Comparison of ENCODE assay signal across 1 cellular context in the genomic region with DNA sequence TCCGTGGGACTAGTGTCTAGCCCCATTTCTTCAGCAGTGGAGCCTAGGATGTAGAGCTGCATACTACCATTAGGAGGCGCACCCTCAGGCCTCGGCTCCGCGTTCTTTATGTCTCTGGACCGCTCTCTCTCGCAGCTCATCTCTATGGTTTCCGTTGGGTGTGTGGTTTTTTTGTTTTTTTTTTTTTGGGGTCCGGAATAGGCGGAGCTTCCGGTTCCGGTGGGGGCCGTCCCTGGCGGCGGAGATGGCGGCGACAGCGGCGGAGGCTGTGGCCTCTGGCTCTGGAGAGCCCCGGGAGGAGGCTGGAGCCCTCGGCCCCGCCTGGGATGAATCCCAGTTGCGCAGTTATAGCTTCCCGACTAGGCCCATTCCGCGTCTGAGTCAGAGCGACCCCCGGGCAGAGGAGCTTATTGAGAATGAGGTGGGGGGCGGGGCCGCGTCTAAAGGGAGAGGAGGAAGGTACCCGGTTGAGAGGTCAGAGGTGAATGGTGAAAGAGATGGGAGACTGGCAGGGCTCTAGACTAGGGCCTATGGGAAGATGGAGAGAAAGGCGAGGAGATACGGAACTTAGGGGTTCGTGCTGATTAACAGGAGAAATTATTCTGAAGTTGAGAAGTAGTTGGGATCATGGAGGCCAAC.
TF ChIP-seq lines count a peak whose summit lies in the region.

A gene (plus strand): TSS at position 229 of the 639 bp plus-strand sequence. CDS start 16 bp downstream, at position 245.

TF ChIP-seq in H1, 55 proteins besides CTCF, POLR2A, EP300 and RAD21:
- TF ChIP-seq POLR2AphosphoS5 (IDR thresholded peaks at IDR 0.05; ENCODE audit: low read depth, low read length) (no peak), ASH2L (IDR thresholded peaks at IDR 0.05; ENCODE audit: low read length) (peak; percentile 83), SP2 (IDR thresholded peaks at IDR 0.05; ENCODE audit: low read length) (peak; percentile 91), SRF (IDR thresholded peaks at IDR 0.05; ENCODE audit: low read depth, low read length) (no peak), BACH1 (IDR thresholded peaks at IDR 0.05; ENCODE audit: low read length) (no peak), TEAD4 (IDR thresholded peaks at IDR 0.05; ENCODE audit: low read depth, low read length) (peak; percentile 73), GABPA (IDR thresholded peaks at IDR 0.05; ENCODE audit: borderline replicate concordance, insufficient read depth, low read length) (peak; percentile 86), SP1 (IDR thresholded peaks at IDR 0.05; ENCODE audit: low read depth, low read length) (peak; percentile 48; the same call in 1 of the 2 replicates), JUN (IDR thresholded peaks at IDR 0.05; ENCODE audit: low read depth, low read length) (no peak), YY1 (IDR thresholded peaks at IDR 0.05; ENCODE audit: low read depth, low read length) (peak; percentile 86), HDAC2 (IDR thresholded peaks at IDR 0.05; ENCODE audit: borderline replicate concordance in 1 of 2, low read depth in 2 of 2, low read length in 2 of 2) (peak in 1 of 2 experiments; percentile 91; a peak in 2 of 4 replicates), EZH2 (IDR thresholded peaks at IDR 0.05; ENCODE audit: low read depth, low read length, severe bottlenecking) (no peak), KDM4A (IDR thresholded peaks at IDR 0.05; ENCODE audit: low read depth, low read length, severe bottlenecking) (peak; percentile 51), FOSL1 (IDR thresholded peaks at IDR 0.05; ENCODE audit: insufficient read depth, low read depth, low read length) (no peak), TCF12 (IDR thresholded peaks at IDR 0.05; ENCODE audit: low read depth, low read length) (no peak), TBP (IDR thresholded peaks at IDR 0.05; ENCODE audit: low read depth, low read length) (no peak; the same call in 1 of the 2 replicates), CREB1 (IDR thresholded peaks at IDR 0.05) (peak; percentile 60), SIN3A (conservative IDR thresholded peaks at IDR 0.05 in 1 of 2, IDR thresholded peaks at IDR 0.05 in 1 of 2; ENCODE audit: low read depth in 1 of 2, low read length in 2 of 2) (peak in 1 of 2 experiments; percentile 60; a peak in 1 of 4 replicates), KDM5A (IDR thresholded peaks at IDR 0.05; ENCODE audit: low read length) (peak; percentile 86), TAF1 (IDR thresholded peaks at IDR 0.05; ENCODE audit: low read depth, low read length) (peak; percentile 70; the same call in 1 of the 2 replicates), SP4 (IDR thresholded peaks at IDR 0.05; ENCODE audit: low read length) (peak; percentile 22; the same call in 1 of the 2 replicates), CBX8 (IDR thresholded peaks at IDR 0.05; ENCODE audit: borderline replicate concordance, low read depth, low read length) (no peak), SIX5 (IDR thresholded peaks at IDR 0.05; ENCODE audit: low read depth, low read length) (no peak), PHF8 (conservative IDR thresholded peaks at IDR 0.05; ENCODE audit: low read depth, low read length) (peak; percentile 99), CTBP2 (IDR thresholded peaks at IDR 0.05; ENCODE audit: borderline replicate concordance, insufficient read depth, insufficient read length, low read length) (no peak), MAFK (IDR thresholded peaks at IDR 0.05; ENCODE audit: low read depth, low read length) (no peak)
- TF ChIP-seq, protein P1, sequence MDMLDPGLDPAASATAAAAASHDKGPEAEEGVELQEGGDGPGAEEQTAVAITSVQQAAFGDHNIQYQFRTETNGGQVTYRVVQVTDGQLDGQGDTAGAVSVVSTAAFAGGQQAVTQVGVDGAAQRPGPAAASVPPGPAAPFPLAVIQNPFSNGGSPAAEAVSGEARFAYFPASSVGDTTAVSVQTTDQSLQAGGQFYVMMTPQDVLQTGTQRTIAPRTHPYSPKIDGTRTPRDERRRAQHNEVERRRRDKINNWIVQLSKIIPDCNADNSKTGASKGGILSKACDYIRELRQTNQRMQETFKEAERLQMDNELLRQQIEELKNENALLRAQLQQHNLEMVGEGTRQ (IDR thresholded peaks at IDR 0.05; ENCODE audit: low read length), result no peak
- TF ChIP-seq, protein P2, sequence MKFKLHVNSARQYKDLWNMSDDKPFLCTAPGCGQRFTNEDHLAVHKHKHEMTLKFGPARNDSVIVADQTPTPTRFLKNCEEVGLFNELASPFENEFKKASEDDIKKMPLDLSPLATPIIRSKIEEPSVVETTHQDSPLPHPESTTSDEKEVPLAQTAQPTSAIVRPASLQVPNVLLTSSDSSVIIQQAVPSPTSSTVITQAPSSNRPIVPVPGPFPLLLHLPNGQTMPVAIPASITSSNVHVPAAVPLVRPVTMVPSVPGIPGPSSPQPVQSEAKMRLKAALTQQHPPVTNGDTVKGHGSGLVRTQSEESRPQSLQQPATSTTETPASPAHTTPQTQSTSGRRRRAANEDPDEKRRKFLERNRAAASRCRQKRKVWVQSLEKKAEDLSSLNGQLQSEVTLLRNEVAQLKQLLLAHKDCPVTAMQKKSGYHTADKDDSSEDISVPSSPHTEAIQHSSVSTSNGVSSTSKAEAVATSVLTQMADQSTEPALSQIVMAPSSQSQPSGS (IDR thresholded peaks at IDR 0.05; ENCODE audit: low read length), result peak; percentile 29; the same call in 1 of the 2 replicates
- TF ChIP-seq, protein P3, sequence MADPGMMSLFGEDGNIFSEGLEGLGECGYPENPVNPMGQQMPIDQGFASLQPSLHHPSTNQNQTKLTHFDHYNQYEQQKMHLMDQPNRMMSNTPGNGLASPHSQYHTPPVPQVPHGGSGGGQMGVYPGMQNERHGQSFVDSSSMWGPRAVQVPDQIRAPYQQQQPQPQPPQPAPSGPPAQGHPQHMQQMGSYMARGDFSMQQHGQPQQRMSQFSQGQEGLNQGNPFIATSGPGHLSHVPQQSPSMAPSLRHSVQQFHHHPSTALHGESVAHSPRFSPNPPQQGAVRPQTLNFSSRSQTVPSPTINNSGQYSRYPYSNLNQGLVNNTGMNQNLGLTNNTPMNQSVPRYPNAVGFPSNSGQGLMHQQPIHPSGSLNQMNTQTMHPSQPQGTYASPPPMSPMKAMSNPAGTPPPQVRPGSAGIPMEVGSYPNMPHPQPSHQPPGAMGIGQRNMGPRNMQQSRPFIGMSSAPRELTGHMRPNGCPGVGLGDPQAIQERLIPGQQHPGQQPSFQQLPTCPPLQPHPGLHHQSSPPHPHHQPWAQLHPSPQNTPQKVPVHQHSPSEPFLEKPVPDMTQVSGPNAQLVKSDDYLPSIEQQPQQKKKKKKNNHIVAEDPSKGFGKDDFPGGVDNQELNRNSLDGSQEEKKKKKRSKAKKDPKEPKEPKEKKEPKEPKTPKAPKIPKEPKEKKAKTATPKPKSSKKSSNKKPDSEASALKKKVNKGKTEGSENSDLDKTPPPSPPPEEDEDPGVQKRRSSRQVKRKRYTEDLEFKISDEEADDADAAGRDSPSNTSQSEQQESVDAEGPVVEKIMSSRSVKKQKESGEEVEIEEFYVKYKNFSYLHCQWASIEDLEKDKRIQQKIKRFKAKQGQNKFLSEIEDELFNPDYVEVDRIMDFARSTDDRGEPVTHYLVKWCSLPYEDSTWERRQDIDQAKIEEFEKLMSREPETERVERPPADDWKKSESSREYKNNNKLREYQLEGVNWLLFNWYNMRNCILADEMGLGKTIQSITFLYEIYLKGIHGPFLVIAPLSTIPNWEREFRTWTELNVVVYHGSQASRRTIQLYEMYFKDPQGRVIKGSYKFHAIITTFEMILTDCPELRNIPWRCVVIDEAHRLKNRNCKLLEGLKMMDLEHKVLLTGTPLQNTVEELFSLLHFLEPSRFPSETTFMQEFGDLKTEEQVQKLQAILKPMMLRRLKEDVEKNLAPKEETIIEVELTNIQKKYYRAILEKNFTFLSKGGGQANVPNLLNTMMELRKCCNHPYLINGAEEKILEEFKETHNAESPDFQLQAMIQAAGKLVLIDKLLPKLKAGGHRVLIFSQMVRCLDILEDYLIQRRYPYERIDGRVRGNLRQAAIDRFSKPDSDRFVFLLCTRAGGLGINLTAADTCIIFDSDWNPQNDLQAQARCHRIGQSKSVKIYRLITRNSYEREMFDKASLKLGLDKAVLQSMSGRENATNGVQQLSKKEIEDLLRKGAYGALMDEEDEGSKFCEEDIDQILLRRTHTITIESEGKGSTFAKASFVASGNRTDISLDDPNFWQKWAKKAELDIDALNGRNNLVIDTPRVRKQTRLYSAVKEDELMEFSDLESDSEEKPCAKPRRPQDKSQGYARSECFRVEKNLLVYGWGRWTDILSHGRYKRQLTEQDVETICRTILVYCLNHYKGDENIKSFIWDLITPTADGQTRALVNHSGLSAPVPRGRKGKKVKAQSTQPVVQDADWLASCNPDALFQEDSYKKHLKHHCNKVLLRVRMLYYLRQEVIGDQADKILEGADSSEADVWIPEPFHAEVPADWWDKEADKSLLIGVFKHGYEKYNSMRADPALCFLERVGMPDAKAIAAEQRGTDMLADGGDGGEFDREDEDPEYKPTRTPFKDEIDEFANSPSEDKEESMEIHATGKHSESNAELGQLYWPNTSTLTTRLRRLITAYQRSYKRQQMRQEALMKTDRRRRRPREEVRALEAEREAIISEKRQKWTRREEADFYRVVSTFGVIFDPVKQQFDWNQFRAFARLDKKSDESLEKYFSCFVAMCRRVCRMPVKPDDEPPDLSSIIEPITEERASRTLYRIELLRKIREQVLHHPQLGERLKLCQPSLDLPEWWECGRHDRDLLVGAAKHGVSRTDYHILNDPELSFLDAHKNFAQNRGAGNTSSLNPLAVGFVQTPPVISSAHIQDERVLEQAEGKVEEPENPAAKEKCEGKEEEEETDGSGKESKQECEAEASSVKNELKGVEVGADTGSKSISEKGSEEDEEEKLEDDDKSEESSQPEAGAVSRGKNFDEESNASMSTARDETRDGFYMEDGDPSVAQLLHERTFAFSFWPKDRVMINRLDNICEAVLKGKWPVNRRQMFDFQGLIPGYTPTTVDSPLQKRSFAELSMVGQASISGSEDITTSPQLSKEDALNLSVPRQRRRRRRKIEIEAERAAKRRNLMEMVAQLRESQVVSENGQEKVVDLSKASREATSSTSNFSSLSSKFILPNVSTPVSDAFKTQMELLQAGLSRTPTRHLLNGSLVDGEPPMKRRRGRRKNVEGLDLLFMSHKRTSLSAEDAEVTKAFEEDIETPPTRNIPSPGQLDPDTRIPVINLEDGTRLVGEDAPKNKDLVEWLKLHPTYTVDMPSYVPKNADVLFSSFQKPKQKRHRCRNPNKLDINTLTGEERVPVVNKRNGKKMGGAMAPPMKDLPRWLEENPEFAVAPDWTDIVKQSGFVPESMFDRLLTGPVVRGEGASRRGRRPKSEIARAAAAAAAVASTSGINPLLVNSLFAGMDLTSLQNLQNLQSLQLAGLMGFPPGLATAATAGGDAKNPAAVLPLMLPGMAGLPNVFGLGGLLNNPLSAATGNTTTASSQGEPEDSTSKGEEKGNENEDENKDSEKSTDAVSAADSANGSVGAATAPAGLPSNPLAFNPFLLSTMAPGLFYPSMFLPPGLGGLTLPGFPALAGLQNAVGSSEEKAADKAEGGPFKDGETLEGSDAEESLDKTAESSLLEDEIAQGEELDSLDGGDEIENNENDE (IDR thresholded peaks at IDR 0.05; ENCODE audit: insufficient replicate concordance, low read length), result no peak
- TF ChIP-seq, protein P4, sequence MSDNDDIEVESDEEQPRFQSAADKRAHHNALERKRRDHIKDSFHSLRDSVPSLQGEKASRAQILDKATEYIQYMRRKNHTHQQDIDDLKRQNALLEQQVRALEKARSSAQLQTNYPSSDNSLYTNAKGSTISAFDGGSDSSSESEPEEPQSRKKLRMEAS (IDR thresholded peaks at IDR 0.05), result peak; percentile 56
